ENCODE assay signal across 1 cellular context in genomic region chr1:206930210-206930798, GRCh38.
TF ChIP-seq lines count a peak whose summit lies in the region.

No MANE protein-coding gene starts in this region.

TF ChIP-seq in GM12878, 131 proteins besides CTCF, POLR2A, EP300 and RAD21 (continued from another document):
- TF ChIP-seq ZNF687 (IDR thresholded peaks at IDR 0.05) (peak; percentile 92), RCOR1 (conservative IDR thresholded peaks at IDR 0.05; ENCODE audit: low read depth, low read length) (0 out of 2 replicates have a peak, but pooled peaks have one; percentile 36), MEF2A (IDR thresholded peaks at IDR 0.05; ENCODE audit: insufficient read depth, low read depth, low read length) (peak; percentile 98), RUNX3 (IDR thresholded peaks at IDR 0.05; ENCODE audit: low read length) (no peak), SIX5 (IDR thresholded peaks at IDR 0.05; ENCODE audit: low read depth, low read length, severe bottlenecking) (no peak), CHD1 (IDR thresholded peaks at IDR 0.05; ENCODE audit: low read depth, low read length) (no peak; the same call in 1 of the 2 replicates), ATF2 (IDR thresholded peaks at IDR 0.05; ENCODE audit: low read length) (no peak), ZSCAN29 (IDR thresholded peaks at IDR 0.05) (no peak), ESRRA (IDR thresholded peaks at IDR 0.05; ENCODE audit: low read length) (no peak), MLLT1 (IDR thresholded peaks at IDR 0.05) (peak; percentile 29; the same call in 1 of the 2 replicates)
TF ChIP-seq in GM12878: peak in this region for 54.
